Comparison of ENCODE assay signal across 8 cellular contexts in genomic region chr1:209652873-209653401, GRCh38.
DNase-seq lines count a peak whose midpoint lies in the region; ATAC-seq lines count a peak whose summit lies in the region.

No MANE protein-coding gene starts in this region.

- no peak for ATAC-seq in HG02840 (IDR thresholded peaks at IDR 0.05; ENCODE audit: low FRiP score, unreplicated experiment)

- peak; percentile 16 for DNase-seq in NCI-H82 (lab: John Stamatoyannopoulos, UW)
- no peak for DNase-seq in NCI-H82 treated with DMSO at 0.1 percent for 48 hours (lab: John Stamatoyannopoulos, UW; ENCODE audit: unreplicated experiment)
- DNase-seq in NCI-H748 treated with DMSO at 0.1 percent for 48 hours (lab: John Stamatoyannopoulos, UW) = peak; percentile 39
- peak; percentile 31 for DNase-seq in activated naive CD4-positive, alpha-beta T cell treated with anti-CD3 and anti-CD28 coated beads, Interleukin-2, amount 50 U/mL, for 16 hours
- peak; percentile 53 for DNase-seq in iPS DF 4.7 (ENCODE audit: extremely low read depth, low spot score)
- peak; percentile 83 for DNase-seq in stimulated activated CD4-positive, alpha-beta T cell treated with anti-CD3 and anti-CD28 coated beads, Interleukin-15, amount 100 ng/mL, for 24 hours
- no peak for DNase-seq in activated CD4-positive, CD25-positive, alpha-beta regulatory T cell (lab: John Stamatoyannopoulos, UW)

Comparison
In these comparisons a context has a peak if more than half of its experiments do, and no peak if none do; other contexts are left out.
1. DNase-seq: peak in NCI-H82 (single experiment), NCI-H748 treated with DMSO at 0.1 percent for 48 hours (single experiment), activated naive CD4-positive, alpha-beta T cell treated with anti-CD3 and anti-CD28 coated beads, Interleukin-2, amount 50 U/mL, for 16 hours (single experiment), iPS DF 4.7 (single experiment) and stimulated activated CD4-positive, alpha-beta T cell treated with anti-CD3 and anti-CD28 coated beads, Interleukin-15, amount 100 ng/mL, for 24 hours (single experiment); none in NCI-H82 treated with DMSO at 0.1 percent for 48 hours (single experiment) and activated CD4-positive, CD25-positive, alpha-beta regulatory T cell (0 of 4).